ENCODE assay signal across 20 cellular contexts in the genomic region with DNA sequence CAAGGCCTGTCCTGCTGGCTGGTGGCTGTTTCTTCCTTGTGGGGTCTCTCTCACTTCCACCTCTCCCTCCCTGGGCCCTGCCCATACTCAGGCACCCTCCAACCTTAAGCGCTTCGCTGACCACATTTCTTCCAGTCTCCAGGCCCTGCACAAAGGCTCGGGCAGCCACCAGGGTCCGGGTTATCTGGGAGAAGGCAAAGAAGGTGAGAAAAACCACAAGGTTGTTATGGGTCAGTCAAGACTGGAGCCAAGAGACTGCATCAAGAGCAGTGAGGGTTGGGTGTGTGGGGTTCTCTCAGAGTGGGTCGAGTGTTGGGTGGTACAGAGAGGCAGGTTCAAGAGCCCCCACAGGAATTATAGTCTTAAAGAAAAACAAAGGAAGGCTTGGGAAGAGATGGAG. TPM values are rescaled to one million over a fixed set of nuclear protein-coding genes. Genes with fewer than 3 reads are reported as not detected.
A peak's percentile ranks its signal among the peaks of the same experiment; 100 is the strongest.
DNase-seq lines count a peak whose midpoint lies in the region; ATAC-seq and TF ChIP-seq lines count a peak whose summit lies in the region.
"Had no signal": no experiment of that assay in that cellular context is flagged by ENCODE, and none has a peak within 500 bp of the region (broad histone marks: within the 10 kb centered on the region; RNA-seq: fewer than 3 reads in every experiment).

No MANE protein-coding gene starts in this region.

- no peak for ATAC-seq in CD4-positive, alpha-beta T cell (ENCODE audit: poor library complexity)
- ATAC-seq in T-cell (replicated peaks in 1 of 4): no peak
- no peak for ATAC-seq in naive thymus-derived CD4-positive, alpha-beta T cell

- POLR2A ChIA-PET in CD4-positive, alpha-beta T cell (lab: Charles Lee): no interaction called here
- POLR2A ChIA-PET in T-cell (lab: Charles Lee): no interaction called here
- POLR2A ChIA-PET in naive thymus-derived CD4-positive, alpha-beta T cell (lab: Charles Lee): interaction anchor here (1.1 to 20.9 kb wide), 3 partner anchors 12 to 47 kb away, joined by 3 to 383 read pairs (median 7); a partner anchor contains a TSS

- peaks cover 46% of the 10 kb centered on the region for H3K4me1 Mint-ChIP-seq in CD4-positive, alpha-beta T cell (ENCODE audit: low read depth)
- H3K4me1 Mint-ChIP-seq in T-cell: peaks cover 38 to 52% (median 40%) of the 10 kb centered on the region in 3 donors
- H3K4me1 Mint-ChIP-seq in naive thymus-derived CD4-positive, alpha-beta T cell: peaks cover 29 to 62% (median 47%) of the 10 kb centered on the region in 7 donors

- intact Hi-C loops in CD4-positive, alpha-beta T cell (cut with DNase I, micrococcal nuclease): no loop called here
- intact Hi-C loops in naive thymus-derived CD4-positive, alpha-beta T cell (cut with micrococcal nuclease): no loop called here
- intact Hi-C loops in posterior vena cava (cut with DNase I): no loop called here

- H3K9me3 Mint-ChIP-seq in CD4-positive, alpha-beta T cell: peaks cover 2% of the 10 kb centered on the region
- H3K9me3 Mint-ChIP-seq in T-cell: no peaks in the 10 kb centered on the region
- H3K9me3 Mint-ChIP-seq in naive thymus-derived CD4-positive, alpha-beta T cell: no peaks in the 10 kb centered on the region
- H3K9me3 Mint-ChIP-seq: IgD-negative memory B cell had no signal

- peak overlapping the region; percentile 49 for H3K27ac Mint-ChIP-seq in CD4-positive, alpha-beta T cell
- peak overlapping the region; percentile 32 to 80 for H3K27ac Mint-ChIP-seq in T-cell
- peak overlapping the region in 5 of 9 donors; percentile 56 to 81 (median 68) for H3K27ac Mint-ChIP-seq in naive thymus-derived CD4-positive, alpha-beta T cell
- H3K27ac Mint-ChIP-seq: IgD-negative memory B cell had no signal

- H3K9me3 ChIP-seq in CD4-positive, alpha-beta T cell (ENCODE audit: control insufficient read depth, low read length): no peaks in the 10 kb centered on the region
- H3K9me3 ChIP-seq in naive thymus-derived CD4-positive, alpha-beta T cell (ENCODE audit: control insufficient read depth in 2 of 3, low read length in 3 of 3): no peaks in the 10 kb centered on the region
- H3K9me3 ChIP-seq: SJCRH30 had no signal

- peaks cover 5 to 31% of the 10 kb centered on the region in 2 donors for H3K4me1 ChIP-seq in naive thymus-derived CD4-positive, alpha-beta T cell (ENCODE audit: control insufficient read depth in 2 of 2, insufficient read depth in 2 of 2, low read length in 2 of 2)

- H3K27me3 Mint-ChIP-seq in CD4-positive, alpha-beta T cell: no peaks in the 10 kb centered on the region
- H3K27me3 Mint-ChIP-seq in T-cell: peaks cover 0 to 5% of the 10 kb centered on the region in 2 donors
- H3K27me3 Mint-ChIP-seq in naive thymus-derived CD4-positive, alpha-beta T cell: peaks cover 0 to 12% (median 0%) of the 10 kb centered on the region in 5 donors

- no peak for DNase-seq in CD4-positive, alpha-beta T cell
- no peak for DNase-seq in T-cell
- no peak for DNase-seq in naive thymus-derived CD4-positive, alpha-beta T cell
- peak; percentile 71 for DNase-seq in posterior vena cava (ENCODE audit: low spot score)
- DNase-seq in T-helper 9 cell: no peak
- DNase-seq in NK-92 (lab: John Stamatoyannopoulos, UW; ENCODE audit: unreplicated experiment): no peak
- no peak for DNase-seq in GM03348 (ENCODE audit: low spot score)
- no peak for DNase-seq in stimulated activated CD4-positive, alpha-beta T cell treated with anti-CD3 and anti-CD28 coated beads, Interleukin-2, amount 100 ng/mL, for 24 hours
- DNase-seq: BE2C; CD4-positive, alpha-beta memory T cell; EL; GOT3; Karpas-422; MM.1S; NCI-H1092 treated with DMSO at 0.1 percent for 48 hours; NCI-H1694; NCI-H524 treated with DMSO at 0.1 percent for 48 hours; PC-9; SJCRH30 had no signal

- H3K36me3 ChIP-seq in naive thymus-derived CD4-positive, alpha-beta T cell (ENCODE audit: control insufficient read depth in 2 of 3, insufficient read depth in 3 of 3, low read length in 3 of 3): peaks cover 0 to 10% (median 0%) of the 10 kb centered on the region in 3 experiments
- H3K36me3 ChIP-seq: BE2C had no signal

- TF ChIP-seq CTCF in CD4-positive, alpha-beta T cell (IDR thresholded peaks at IDR 0.05): no peak

- no peak overlapping the region for H3K4me3 ChIP-seq in naive thymus-derived CD4-positive, alpha-beta T cell (ENCODE audit: low read length)
- H3K4me3 ChIP-seq: PC-9, SJCRH30 had no signal

- CTCF ChIA-PET in CD4-positive, alpha-beta T cell (lab: Charles Lee): interaction anchor here (1.1 kb wide), 1 partner anchor 42 kb away, joined by 3 read pairs; no protein-coding TSS in a partner anchor
- CTCF ChIA-PET in T-cell (lab: Charles Lee): no interaction called here
- CTCF ChIA-PET in naive thymus-derived CD4-positive, alpha-beta T cell (lab: Charles Lee): no interaction called here

- no peak overlapping the region for H3K27ac ChIP-seq in CD4-positive, alpha-beta T cell (ENCODE audit: low read depth, low read length)
- no peak overlapping the region for H3K27ac ChIP-seq in naive thymus-derived CD4-positive, alpha-beta T cell (ENCODE audit: low read depth, low read length)
- H3K27ac ChIP-seq: PC-9, SJCRH30 had no signal

- no peaks in the 10 kb centered on the region for H3K27me3 ChIP-seq in CD4-positive, alpha-beta T cell (ENCODE audit: control insufficient read depth, insufficient read depth, low read length)
- H3K27me3 ChIP-seq in naive thymus-derived CD4-positive, alpha-beta T cell (ENCODE audit: control insufficient read depth in 2 of 2, insufficient read depth in 2 of 2, low read length in 2 of 2): no peaks in the 10 kb centered on the region
- H3K27me3 ChIP-seq: BE2C, SJCRH30 had no signal

- H3K36me3 Mint-ChIP-seq in CD4-positive, alpha-beta T cell (ENCODE audit: low read depth): no peaks in the 10 kb centered on the region
- H3K36me3 Mint-ChIP-seq in T-cell: no peaks in the 10 kb centered on the region
- H3K36me3 Mint-ChIP-seq in naive thymus-derived CD4-positive, alpha-beta T cell: peaks cover 0 to 8% (median 0%) of the 10 kb centered on the region in 5 donors
- H3K36me3 Mint-ChIP-seq: CD4-positive, alpha-beta memory T cell; IgD-negative memory B cell had no signal

- H3K4me3 Mint-ChIP-seq in CD4-positive, alpha-beta T cell: peak overlapping the region; percentile 64
- H3K4me3 Mint-ChIP-seq in T-cell: no peak overlapping the region
- H3K4me3 Mint-ChIP-seq in naive thymus-derived CD4-positive, alpha-beta T cell: peak overlapping the region in 1 of 10 donors; percentile 37

RNA-seq across cellular contexts. Expression of a gene that starts 2.6 kb away (rescaled TPM):
- 10 to 100 TPM; 16.4 to 18.7 TPM for total RNA-seq in CD4-positive, alpha-beta T cell
- total RNA-seq in T-cell (10 to 100 TPM; 12.4 to 37.0 (median 26.3) TPM), posterior vena cava (1 to 10 TPM in 1 of 2 donors, under 1 TPM in 1; 0.81 to 1.2 TPM)
- 10 to 100 TPM in 4 of 5 experiments, 1 to 10 TPM in 1; 8.1 to 30.6 (median 18.2) TPM for total RNA-seq in naive thymus-derived CD4-positive, alpha-beta T cell
- under 1 TPM; 0.64 to 0.87 TPM for polyA plus RNA-seq in naive thymus-derived CD4-positive, alpha-beta T cell

RNA-seq across cellular contexts. Expression of a gene that starts 3.1 kb away (rescaled TPM):
- total RNA-seq in CD4-positive, alpha-beta T cell: 1 to 10 TPM; 4.0 to 5.5 TPM
- total RNA-seq in T-cell (1 to 10 TPM; 4.8 to 8.7 (median 7.3) TPM), posterior vena cava (1 to 10 TPM in 1 of 2 donors, under 1 TPM in 1; 0.52 to 1.2 TPM)
- total RNA-seq in naive thymus-derived CD4-positive, alpha-beta T cell: 10 to 100 TPM in 1 of 5 experiments, 1 to 10 TPM in 4; 5.5 to 24.6 (median 9.5) TPM
- polyA plus RNA-seq in naive thymus-derived CD4-positive, alpha-beta T cell: 1 to 10 TPM; 2.4 to 6.5 TPM

RNA-seq across cellular contexts. Expression of a gene that starts 6.2 kb away (rescaled TPM):
- 10 to 100 TPM; 12.7 to 13.2 TPM for total RNA-seq in CD4-positive, alpha-beta T cell
- total RNA-seq in T-cell (10 to 100 TPM; 10.5 to 29.7 (median 18.0) TPM), posterior vena cava (10 to 100 TPM in 1 of 2 donors, 1 to 10 TPM in 1; 6.2 to 11.2 TPM)
- total RNA-seq in naive thymus-derived CD4-positive, alpha-beta T cell: 10 to 100 TPM in 4 of 5 experiments, 1 to 10 TPM in 1; 4.7 to 26.8 (median 16.7) TPM
- 10 to 100 TPM in 1 of 2 donors, 1 to 10 TPM in 1; 7.4 to 10.8 TPM for polyA plus RNA-seq in naive thymus-derived CD4-positive, alpha-beta T cell

RNA-seq across cellular contexts. Expression of a gene that starts 16.1 kb away (rescaled TPM):
- 10 to 100 TPM; 37.9 to 42.6 TPM for total RNA-seq in CD4-positive, alpha-beta T cell
- total RNA-seq in T-cell (10 to 100 TPM; 52.0 to 97.2 (median 79.0) TPM), posterior vena cava (10 to 100 TPM; 11.2 to 13.3 TPM)
- 100 to 1,000 TPM in 1 of 5 experiments, 10 to 100 TPM in 4; 51.8 to 102 (median 70.2) TPM for total RNA-seq in naive thymus-derived CD4-positive, alpha-beta T cell
- 1 to 10 TPM; 3.2 to 5.9 TPM for polyA plus RNA-seq in naive thymus-derived CD4-positive, alpha-beta T cell

RNA-seq across cellular contexts. Expression of a gene that starts 25.9 kb away (rescaled TPM):
- 100 to 1,000 TPM; 107 to 125 TPM for total RNA-seq in CD4-positive, alpha-beta T cell
- total RNA-seq in T-cell (100 to 1,000 TPM; 140 to 216 (median 187) TPM), posterior vena cava (10 to 100 TPM; 72.6 to 91.6 TPM)
- total RNA-seq in naive thymus-derived CD4-positive, alpha-beta T cell: 100 to 1,000 TPM; 132 to 200 (median 173) TPM
- 100 to 1,000 TPM; 550 to 555 TPM for polyA plus RNA-seq in naive thymus-derived CD4-positive, alpha-beta T cell

Comparison
In these comparisons a context has a peak if more than half of its experiments do, and no peak if none do; other contexts are left out.
1. RNA of a gene that starts 2.6 kb away (total RNA-seq): 12.4 to 37.0 TPM in T-cell, 16.4 to 18.7 TPM in CD4-positive, alpha-beta T cell and 8.1 to 30.6 TPM in naive thymus-derived CD4-positive, alpha-beta T cell; 0.81 to 1.2 TPM in posterior vena cava; every median in the first group is over 4 times any median in the second.
2. Peak in every context shown above with its lines, with median percentiles within 50 percentile points of each other: H3K27ac Mint-ChIP-seq.